ENCODE assay signal across 13 cellular contexts in the genomic region with DNA sequence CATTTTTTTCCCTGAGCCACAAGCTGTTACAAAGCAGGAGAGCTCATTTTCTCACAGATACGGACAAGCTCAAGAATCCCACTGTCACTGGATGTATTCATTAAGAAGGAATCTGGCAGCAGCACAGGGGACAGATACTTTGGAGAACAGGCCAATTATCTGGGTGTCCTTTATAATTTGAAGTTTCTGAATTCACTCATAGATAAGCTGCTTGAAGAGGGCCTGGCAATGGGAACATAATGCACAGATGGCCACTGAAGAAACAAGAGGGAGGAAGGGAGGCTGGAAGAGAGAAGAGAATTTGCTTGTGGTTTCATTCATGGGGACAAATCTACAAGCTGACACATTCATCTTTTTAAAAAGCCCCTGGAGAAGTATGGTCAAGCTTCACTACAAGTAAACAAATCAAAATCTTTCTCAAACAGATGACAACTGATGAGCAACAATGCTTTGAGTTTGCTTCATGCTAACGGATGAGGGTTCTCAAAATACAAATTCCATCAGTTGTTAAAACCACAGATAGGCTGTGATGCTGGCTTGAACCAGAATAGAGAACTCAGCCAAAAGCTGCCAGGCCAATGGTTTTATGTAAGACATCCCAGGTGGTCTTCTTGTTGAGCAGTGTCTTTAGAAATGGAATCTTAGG. TPM values are rescaled to one million over a fixed set of nuclear protein-coding genes. Genes with fewer than 3 reads are reported as not detected.
A peak's percentile ranks its signal among the peaks of the same experiment; 100 is the strongest.
DNase-seq lines count a peak whose midpoint lies in the region; ATAC-seq, FAIRE-seq and TF ChIP-seq lines count a peak whose summit lies in the region.
"Had no signal": no experiment of that assay in that cellular context is flagged by ENCODE, and none has a peak within 500 bp of the region (broad histone marks: within the 10 kb centered on the region; RNA-seq: fewer than 3 reads in every experiment).

No MANE protein-coding gene starts in this region.

- peak overlapping the region; percentile 57 for H3K4me2 ChIP-seq in BLaER1

- TF ChIP-seq POLR2A in body of pancreas (IDR thresholded peaks at IDR 0.05): no peak

- H4K20me1 ChIP-seq in BLaER1: peaks cover 100% of the 10 kb centered on the region

- H3K27ac ChIP-seq in BLaER1 (0 out of 2 replicates have a peak overlapping the region, but pooled peaks have one; percentile 8), body of pancreas (peak overlapping the region; percentile 22 to 74 (median 57))
- H3K27ac ChIP-seq: HL-60 had no signal

- H3K36me3 ChIP-seq in BLaER1 (peaks cover 62% of the 10 kb centered on the region), body of pancreas (replicated peaks in 1 of 2; ENCODE audit: insufficient read depth in 1 of 2, low read depth in 2 of 2) (no peaks in the 10 kb centered on the region)

- H3K36me3 Mint-ChIP-seq in naive B cell: peaks cover 11 to 18% of the 10 kb centered on the region in 2 donors
- peaks cover 30% of the 10 kb centered on the region for H3K36me3 Mint-ChIP-seq in nephron progenitor cell (ENCODE audit: low read depth)

- H3K4me3 Mint-ChIP-seq in naive B cell (peak overlapping the region in 3 of 8 donors; percentile 4 to 67 (median 55)), nephron progenitor cell (no peak overlapping the region)

- no peaks in the 10 kb centered on the region for H3K9me3 ChIP-seq in BLaER1
- no peaks in the 10 kb centered on the region for H3K9me3 ChIP-seq in body of pancreas

- H3K27me3 ChIP-seq in BLaER1: no peaks in the 10 kb centered on the region
- H3K27me3 ChIP-seq in body of pancreas: no peaks in the 10 kb centered on the region

- H3K4me3 ChIP-seq in BLaER1 (no peak overlapping the region), body of pancreas (no peak overlapping the region)

- peak; percentile 86 for FAIRE-seq in GM19239 (lab: Jason Lieb, UNC)
- FAIRE-seq: urothelium cell line had no signal

- ATAC-seq in body of pancreas (peak; percentile 10), naive B cell (ENCODE audit: low read depth in 2 of 2) (peak in 1 of 2 donors; percentile 6), HG03439 (IDR thresholded peaks at IDR 0.05; ENCODE audit: unreplicated experiment) (no peak), GM18519 (IDR thresholded peaks at IDR 0.05; ENCODE audit: low FRiP score, unreplicated experiment) (no peak)

- TF ChIP-seq CTCF in body of pancreas (IDR thresholded peaks at IDR 0.05) (no peak), nephron progenitor cell (IDR thresholded peaks at IDR 0.05) (no peak)

- H3K4me1 ChIP-seq in BLaER1: peaks cover 99% of the 10 kb centered on the region
- H3K4me1 ChIP-seq in body of pancreas: peaks cover 12% of the 10 kb centered on the region

- no peak for DNase-seq in GM19239 (ENCODE audit: insufficient read length, low spot score)
- peak in 1 of 4 donors; percentile 31 for DNase-seq in body of pancreas
- DNase-seq in naive B cell: no peak
- DNase-seq in stimulated activated CD4-positive, alpha-beta T cell treated with anti-CD3 and anti-CD28 coated beads, Interleukin-1b, Interleukin-23, amount 100 ng/mL, for 48 hours: no peak
- no peak for DNase-seq in nephron progenitor cell
- DNase-seq: H7; NCI-H2029 treated with DMSO at 0.1 percent for 48 hours; stimulated activated CD4-positive, alpha-beta T cell treated with anti-CD3 and anti-CD28 coated beads, Interleukin-4, amount 100 ng/mL, for 4 hours had no signal

- no peak overlapping the region for H3K9ac ChIP-seq in BLaER1

- H3K27me3 Mint-ChIP-seq in naive B cell (no peaks in the 10 kb centered on the region), nephron progenitor cell (ENCODE audit: low read depth, poor library complexity) (peaks cover 6% of the 10 kb centered on the region)

- H3K9me3 Mint-ChIP-seq in naive B cell (no peaks in the 10 kb centered on the region), nephron progenitor cell (peaks cover 4% of the 10 kb centered on the region)

- intact Hi-C loops in body of pancreas (cut with DNase I): no loop called here

- WGBS in body of pancreas, 2 donors: 39% methylated on average over 2 of the region's 2 CpGs

- H3K4me1 Mint-ChIP-seq in naive B cell (peaks cover 66 to 92% (median 84%) of the 10 kb centered on the region in 3 donors), nephron progenitor cell (peaks cover 36% of the 10 kb centered on the region)

- peak overlapping the region; percentile 40 to 95 (median 60) for H3K27ac Mint-ChIP-seq in naive B cell
- H3K27ac Mint-ChIP-seq in nephron progenitor cell: no peak overlapping the region

RNA-seq across cellular contexts. Expression of gene BCL2, which starts 11.9 kb away (rescaled TPM):
- 10 to 100 TPM; 10.1 to 18.5 TPM for total RNA-seq in body of pancreas
- polyA plus RNA-seq in naive B cell (ENCODE audit: low read depth in 6 of 6): 10 to 100 TPM; 11.8 to 43.0 (median 30.1) TPM

RNA-seq across cellular contexts. Expression of gene KDSR, which starts 59.3 kb away (rescaled TPM):
- 10 to 100 TPM; 14.5 TPM for total RNA-seq in body of pancreas
- 10 to 100 TPM; 18.9 to 47.1 (median 38.2) TPM for polyA plus RNA-seq in naive B cell (ENCODE audit: low read depth in 6 of 6)
